In genomic region chr15:69493406-69493805, GRCh38 we compare ENCODE assay signal across 28 cellular contexts.
"Had no signal": no experiment of that assay in that cellular context is flagged by ENCODE, and none has a peak within 500 bp of the region (broad histone marks: within the 10 kb centered on the region; RNA-seq: fewer than 3 reads in every experiment).

No MANE protein-coding gene starts in this region.

- H3K27me3 ChIP-seq: ascending aorta, body of pancreas had no signal

- H3K4me1 Mint-ChIP-seq: WTC11 had no signal

- H3K36me3 ChIP-seq: ascending aorta had no signal

- H3K4me3 ChIP-seq: ascending aorta, body of pancreas, SK-N-MC had no signal

- H3K4me1 ChIP-seq: ascending aorta had no signal

- H3K4me3 Mint-ChIP-seq: activated CD8-positive, alpha-beta memory T cell treated with anti-CD3 and anti-CD28 coated beads, Interleukin-2, amount 10 ng/mL, durations not matched to agents 7 days and 5 days; activated naive CD8-positive, alpha-beta T cell treated with anti-CD3 and anti-CD28 coated beads, Interleukin-2, amount 50 U/mL, for 24 hours; activated T-cell treated with anti-CD3 and anti-CD28 coated beads, Interleukin-2, amount 50 U/mL, for 24 hours; activated T-helper 1 cell treated with anti-CD3 and anti-CD28 coated beads, Interleukin-12 subunit alpha, Interleukin-12 subunit beta, Interleukin-2, Interleukin-4 antibody, amounts not matched to agents 30 ng/mL and 10 ng/mL and 1 ng/mL, durations not matched to agents 14 hours and 24 hours and 36 hours; T-helper 1 cell treated with Interleukin-12 subunit alpha and Interleukin-12 subunit beta and Interleukin-4 antibody, amounts not matched to agents 30 μg/mL and 1 μg/mL, for 36 hours; WTC11 had no signal

- H3K27ac Mint-ChIP-seq: activated CD8-positive, alpha-beta memory T cell treated with anti-CD3 and anti-CD28 coated beads, Interleukin-2, amount 10 ng/mL, durations not matched to agents 7 days and 5 days; activated naive CD4-positive, alpha-beta T cell treated with anti-CD3 and anti-CD28 coated beads, Interleukin-2, amount 50 U/mL, for 72 hours; activated naive CD8-positive, alpha-beta T cell treated with anti-CD3 and anti-CD28 coated beads, Interleukin-2, amount 50 U/mL, for 24 hours; activated T-cell treated with anti-CD3 and anti-CD28 coated beads, Interleukin-2, amount 50 U/mL, for 24 hours; activated T-helper 1 cell treated with anti-CD3 and anti-CD28 coated beads, Interleukin-12 subunit alpha, Interleukin-12 subunit beta, Interleukin-2, Interleukin-4 antibody, amounts not matched to agents 30 ng/mL and 10 ng/mL and 1 ng/mL, durations not matched to agents 14 hours and 24 hours and 36 hours; T-helper 1 cell treated with Interleukin-12 subunit alpha and Interleukin-12 subunit beta and Interleukin-4 antibody, amounts not matched to agents 30 μg/mL and 1 μg/mL, for 36 hours; WTC11 had no signal

- DNase-seq: activated CD4-positive, alpha-beta T cell treated with anti-CD3 and anti-CD28 coated beads for 48 hours; activated CD4-positive, alpha-beta T cell treated with anti-CD3 and anti-CD28 coated beads, Interleukin-2, amount 50 U/mL, for 4 hours; activated CD4-positive, CD25-positive, alpha-beta regulatory T cell treated with anti-CD3 and anti-CD28 coated beads, Interleukin-2, amount 50 U/mL, for 72 hours; activated CD8-positive, alpha-beta memory T cell treated with anti-CD3 and anti-CD28 coated beads, Interleukin-2, amount 10 ng/mL, durations not matched to agents 7 days and 5 days; activated effector memory CD4-positive, alpha-beta T cell treated with Interleukin-2 at 50 U/mL for 16 hours; activated naive CD4-positive, alpha-beta T cell treated with Interleukin-2 at 50 U/mL for 16 hours; activated naive CD8-positive, alpha-beta T cell treated with anti-CD3 and anti-CD28 coated beads, Interleukin-2, amount 50 U/mL, for 24 hours; activated T-cell treated with anti-CD3 and anti-CD28 coated beads, Interleukin-2, amount 50 U/mL, for 24 hours; amniotic stem cell; body of pancreas; central memory CD4-positive, alpha-beta T cell; Kasumi-1; KBM-7; NCI-H1105 treated with DMSO at 0.1 percent for 48 hours; NCI-H1436 treated with DMSO at 0.1 percent for 48 hours; NCI-H187 treated with DMSO at 0.1 percent for 48 hours; NCI-H2081 treated with DMSO at 0.1 percent for 48 hours; NCI-H446; NCI-H524; NCI-H748 treated with DMSO at 0.1 percent for 48 hours; SW 1271 had no signal

- ATAC-seq: activated CD8-positive, alpha-beta memory T cell treated with anti-CD3 and anti-CD28 coated beads, Interleukin-2, amount 10 ng/mL, durations not matched to agents 7 days and 5 days; activated naive CD4-positive, alpha-beta T cell treated with anti-CD3 and anti-CD28 coated beads, Interleukin-2, amount 50 U/mL, for 72 hours; activated naive CD8-positive, alpha-beta T cell treated with anti-CD3 and anti-CD28 coated beads, Interleukin-2, amount 50 U/mL, for 24 hours; body of pancreas; Right ventricle myocardium inferior; WTC11 had no signal

- H3K9me3 Mint-ChIP-seq: activated naive CD8-positive, alpha-beta T cell treated with anti-CD3 and anti-CD28 coated beads, Interleukin-2, amount 50 U/mL, for 24 hours; activated T-helper 1 cell treated with anti-CD3 and anti-CD28 coated beads, Interleukin-12 subunit alpha, Interleukin-12 subunit beta, Interleukin-2, Interleukin-4 antibody, amounts not matched to agents 30 ng/mL and 10 ng/mL and 1 ng/mL, durations not matched to agents 14 hours and 24 hours and 36 hours had no signal

- H3K27ac ChIP-seq: ascending aorta, body of pancreas, SK-N-MC had no signal

- H3K9me3 ChIP-seq: ascending aorta, body of pancreas had no signal

- H3K36me3 Mint-ChIP-seq: activated naive CD4-positive, alpha-beta T cell treated with anti-CD3 and anti-CD28 coated beads, Interleukin-2, amount 50 U/mL, for 72 hours; WTC11 had no signal
